8 cellular contexts compared by ENCODE assay signal in genomic region chr3:184018424-184018973, GRCh38. TPM values are rescaled to one million over a fixed set of nuclear protein-coding genes. Genes with fewer than 3 reads are reported as not detected.
DNase-seq lines count a peak whose midpoint lies in the region; ATAC-seq and TF ChIP-seq lines count a peak whose summit lies in the region.

No MANE protein-coding gene starts in this region.

- peaks cover 34% of the 10 kb centered on the region for H3K4me1 Mint-ChIP-seq in HFFc6 (ENCODE audit: low read depth)
- peaks cover 13% of the 10 kb centered on the region for H3K4me1 Mint-ChIP-seq in activated T-helper 17 cell treated with anti-CD3 and anti-CD28 coated beads, Interleukin-2, amount 50 U/mL, for 72 hours
- H3K4me1 Mint-ChIP-seq in stimulated activated naive B cell treated with anti-CD40 and anti-IgM and Interleukin-4, amounts not matched to agents 10 μg/mL and 1 μg/mL and 100 μg/mL, for 72 hours = peaks cover 7 to 28% of the 10 kb centered on the region in 2 donors

- H3K4me3 Mint-ChIP-seq in HFFc6 = peak overlapping the region; percentile 99
- peak overlapping the region; percentile 100 for H3K4me3 Mint-ChIP-seq in activated T-helper 17 cell treated with anti-CD3 and anti-CD28 coated beads, Interleukin-2, amount 50 U/mL, for 72 hours
- H3K4me3 Mint-ChIP-seq in stimulated activated naive B cell treated with anti-CD40 and anti-IgM and Interleukin-4, amounts not matched to agents 10 μg/mL and 1 μg/mL and 100 μg/mL, for 72 hours = peak overlapping the region; percentile 98 to 99

- no peaks in the 10 kb centered on the region for H3K9me3 ChIP-seq in iPS-18c (ENCODE audit: control insufficient read depth, insufficient read depth, low read length)

- DNase-seq in HFFc6 = no peak
- no peak for DNase-seq in stimulated activated naive B cell treated with anti-CD40 and anti-IgM and Interleukin-4, amounts not matched to agents 10 μg/mL and 1 μg/mL and 100 μg/mL, for 72 hours
- no peak for DNase-seq in AG08396 (ENCODE audit: low spot score)
- DNase-seq in NCI-H187 (lab: John Stamatoyannopoulos, UW) = no peak
- no peak for DNase-seq in GM03348 (ENCODE audit: low spot score)
- no peak for DNase-seq in NCI-H2227 (lab: John Stamatoyannopoulos, UW; ENCODE audit: unreplicated experiment)

- peak overlapping the region; percentile 100 for H3K4me3 ChIP-seq in iPS-18c (ENCODE audit: insufficient read depth, low read depth, low read length)

- no peak for TF ChIP-seq CTCF in HFFc6 (IDR thresholded peaks at IDR 0.05)

- no peaks in the 10 kb centered on the region for H3K9me3 Mint-ChIP-seq in HFFc6
- no peaks in the 10 kb centered on the region for H3K9me3 Mint-ChIP-seq in activated T-helper 17 cell treated with anti-CD3 and anti-CD28 coated beads, Interleukin-2, amount 50 U/mL, for 72 hours
- H3K9me3 Mint-ChIP-seq in stimulated activated naive B cell treated with anti-CD40 and anti-IgM and Interleukin-4, amounts not matched to agents 10 μg/mL and 1 μg/mL and 100 μg/mL, for 72 hours = no peaks in the 10 kb centered on the region

- H3K27me3 Mint-ChIP-seq in HFFc6 (ENCODE audit: insufficient read depth) = peaks cover 13% of the 10 kb centered on the region
- peaks cover 15% of the 10 kb centered on the region for H3K27me3 Mint-ChIP-seq in activated T-helper 17 cell treated with anti-CD3 and anti-CD28 coated beads, Interleukin-2, amount 50 U/mL, for 72 hours
- peaks cover 18 to 23% of the 10 kb centered on the region in 2 donors for H3K27me3 Mint-ChIP-seq in stimulated activated naive B cell treated with anti-CD40 and anti-IgM and Interleukin-4, amounts not matched to agents 10 μg/mL and 1 μg/mL and 100 μg/mL, for 72 hours

- H3K27ac Mint-ChIP-seq in HFFc6 = peak overlapping the region; percentile 80
- peak overlapping the region; percentile 91 for H3K27ac Mint-ChIP-seq in activated T-helper 17 cell treated with anti-CD3 and anti-CD28 coated beads, Interleukin-2, amount 50 U/mL, for 72 hours
- H3K27ac Mint-ChIP-seq in stimulated activated naive B cell treated with anti-CD40 and anti-IgM and Interleukin-4, amounts not matched to agents 10 μg/mL and 1 μg/mL and 100 μg/mL, for 72 hours = peak overlapping the region; percentile 94

- no peaks in the 10 kb centered on the region for H3K36me3 Mint-ChIP-seq in HFFc6 (ENCODE audit: low read depth)
- peaks cover 10% of the 10 kb centered on the region for H3K36me3 Mint-ChIP-seq in activated T-helper 17 cell treated with anti-CD3 and anti-CD28 coated beads, Interleukin-2, amount 50 U/mL, for 72 hours (ENCODE audit: low read depth)
- peaks cover 1 to 3% of the 10 kb centered on the region in 2 donors for H3K36me3 Mint-ChIP-seq in stimulated activated naive B cell treated with anti-CD40 and anti-IgM and Interleukin-4, amounts not matched to agents 10 μg/mL and 1 μg/mL and 100 μg/mL, for 72 hours

- no peak for ATAC-seq in activated T-helper 17 cell treated with anti-CD3 and anti-CD28 coated beads, Interleukin-2, amount 50 U/mL, for 72 hours (replicated peaks)
- no peak for ATAC-seq in stimulated activated naive B cell treated with anti-CD40 and anti-IgM and Interleukin-4, amounts not matched to agents 10 μg/mL and 1 μg/mL and 100 μg/mL, for 72 hours (replicated peaks)

RNA-seq across cellular contexts. Expression of gene ABCC5, which starts 0.8 kb away (rescaled TPM):
- 10 to 100 TPM; 16.6 to 19.6 (median 17.4) TPM for total RNA-seq in HFFc6 (2021; fragmentation: NEBNext Ultra II Directional; extraction: Animal tissue kit (Norgen Biotek cat#: 25700))
- 10 to 100 TPM in 1 of 2 donors, 1 to 10 TPM in 1; 9.1 to 14.8 TPM for total RNA-seq in activated T-helper 17 cell treated with anti-CD3 and anti-CD28 coated beads, Interleukin-2, amount 50 U/mL, for 72 hours

RNA-seq across cellular contexts. Expression of gene HTR3D, which starts 13.0 kb away (rescaled TPM):
- not detected for total RNA-seq in HFFc6 (2021; fragmentation: NEBNext Ultra II Directional; extraction: Animal tissue kit (Norgen Biotek cat#: 25700))
- total RNA-seq in activated T-helper 17 cell treated with anti-CD3 and anti-CD28 coated beads, Interleukin-2, amount 50 U/mL, for 72 hours = not detected

RNA-seq across cellular contexts. Expression of gene HTR3C, which starts 34.3 kb away (rescaled TPM):
- total RNA-seq in HFFc6 (2021; fragmentation: NEBNext Ultra II Directional; extraction: Animal tissue kit (Norgen Biotek cat#: 25700)) = not detected
- total RNA-seq in activated T-helper 17 cell treated with anti-CD3 and anti-CD28 coated beads, Interleukin-2, amount 50 U/mL, for 72 hours = not detected
